In the genomic region with DNA sequence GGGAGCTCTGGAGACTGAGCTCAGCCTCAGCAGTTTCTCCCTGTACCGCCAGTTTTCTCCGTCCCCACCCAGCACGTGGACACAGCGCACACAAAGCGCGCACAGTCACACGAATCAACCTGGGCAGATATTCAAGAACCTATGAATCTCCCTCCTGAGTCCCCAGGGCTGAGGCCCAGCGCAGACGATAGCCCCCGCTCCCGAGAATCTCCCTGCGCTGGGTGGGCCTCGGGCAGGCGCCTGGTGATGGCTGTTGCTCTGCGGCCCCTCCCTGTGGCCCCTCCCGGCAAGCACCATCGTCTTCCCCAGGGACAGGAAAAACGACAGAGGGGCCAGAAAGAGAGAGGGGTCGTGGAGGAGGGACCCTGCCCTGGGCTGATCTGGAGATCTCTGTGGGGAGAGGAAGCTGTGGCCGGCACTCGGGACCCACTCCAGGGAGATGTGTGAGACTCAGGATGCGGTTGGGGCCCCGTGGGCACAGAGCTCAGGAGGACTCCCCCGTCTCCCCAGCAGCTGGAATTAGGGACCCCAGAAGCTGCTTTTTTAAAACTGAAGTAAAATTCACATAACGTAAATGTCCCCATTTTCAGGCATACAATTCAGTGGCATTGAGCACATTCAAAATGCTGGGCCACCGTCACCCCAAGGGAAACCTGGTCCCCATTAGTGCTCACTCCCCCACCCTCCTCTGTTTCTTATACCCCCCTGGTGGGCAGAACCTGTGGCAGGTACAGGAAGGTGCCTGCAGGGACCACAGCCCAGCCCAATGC, we compare ENCODE assay signal across 16 cellular contexts.
DNase-seq lines count a peak whose midpoint lies in the region; ATAC-seq and TF ChIP-seq lines count a peak whose summit lies in the region.
"Had no signal": no experiment of that assay in that cellular context is flagged by ENCODE, and none has a peak within 500 bp of the region (broad histone marks: within the 10 kb centered on the region; RNA-seq: fewer than 3 reads in every experiment).

No MANE protein-coding gene starts in this region.

- TF ChIP-seq POLR2A in spleen (IDR thresholded peaks at IDR 0.05) = no peak

- no peaks in the 10 kb centered on the region for H4K20me1 ChIP-seq in neural cell (ENCODE audit: insufficient read depth)

- TF ChIP-seq EP300 in neural cell (conservative IDR thresholded peaks at IDR 0.05; ENCODE audit: poor library complexity, severe bottlenecking) = no peak

- WGBS in spleen, 5 donors = 52 to 63% (median 62%) methylated on average over 26 of the region's 26 CpGs

- no peaks in the 10 kb centered on the region for H3F3A ChIP-seq in neural cell (ENCODE audit: insufficient read depth, low read length, poor library complexity, severe bottlenecking)

- H3K4me3 ChIP-seq in right atrium auricular region (no peak overlapping the region), neural cell (ENCODE audit: low read length) (peak overlapping the region; percentile 47), spleen (no peak overlapping the region), coronary artery (no peak overlapping the region)
- H3K4me3 ChIP-seq: HAP-1 had no signal

- DNase-seq in left cardiac atrium = peak; percentile 8
- no peak for DNase-seq in right atrium auricular region (ENCODE audit: low spot score)
- DNase-seq in spleen = peak; percentile 64
- DNase-seq in coronary artery (ENCODE audit: low spot score) = no peak
- DNase-seq: Caco-2; CD8-positive, alpha-beta T cell; DND-41; GDM1 had no signal

- H3K27me3 ChIP-seq in right atrium auricular region = no peaks in the 10 kb centered on the region
- no peaks in the 10 kb centered on the region for H3K27me3 ChIP-seq in neural cell (ENCODE audit: insufficient read depth, low read depth, low read length)
- peaks cover 0 to 38% (median 0%) of the 10 kb centered on the region in 7 donors for H3K27me3 ChIP-seq in spleen (replicated peaks in 1 of 7)

- H3K4me1 ChIP-seq in right atrium auricular region = no peaks in the 10 kb centered on the region
- no peaks in the 10 kb centered on the region for H3K4me1 ChIP-seq in spleen
- H3K4me1 ChIP-seq: Caco-2, HAP-1 had no signal

- H2AFZ ChIP-seq in neural cell (ENCODE audit: low read depth, low read length) = no peak overlapping the region

- no peak for TF ChIP-seq RAD21 in neural cell (conservative IDR thresholded peaks at IDR 0.05)

- H3K36me3 ChIP-seq in right atrium auricular region (no peaks in the 10 kb centered on the region), neural cell (ENCODE audit: insufficient read depth, low read length) (no peaks in the 10 kb centered on the region), spleen (no peaks in the 10 kb centered on the region)
- H3K36me3 ChIP-seq: HAP-1 had no signal

- ATAC-seq in left cardiac atrium (no peak), HG02970 (IDR thresholded peaks at IDR 0.05; ENCODE audit: low FRiP score, unreplicated experiment) (no peak), HG03045 (IDR thresholded peaks at IDR 0.05; ENCODE audit: unreplicated experiment) (no peak)
- ATAC-seq: CD8-positive, alpha-beta T cell had no signal

- H3K27ac ChIP-seq in right atrium auricular region (no peak overlapping the region), neural cell (ENCODE audit: low read length) (peak overlapping the region; percentile 83), spleen (no peak overlapping the region), coronary artery (no peak overlapping the region)
- H3K27ac ChIP-seq: 22Rv1, C4-2B, HL-60 had no signal

- no peak for TF ChIP-seq CTCF in right atrium auricular region (IDR thresholded peaks at IDR 0.05)
- no peak for TF ChIP-seq CTCF in brain (conservative IDR thresholded peaks at IDR 0.05)
- no peak for TF ChIP-seq CTCF in neural cell (IDR thresholded peaks at IDR 0.05; ENCODE audit: poor library complexity, severe bottlenecking)
- no peak for TF ChIP-seq CTCF in spleen (IDR thresholded peaks at IDR 0.05 in 8 of 11, conservative IDR thresholded peaks at IDR 0.05 in 3 of 11)
- TF ChIP-seq CTCF in coronary artery (IDR thresholded peaks at IDR 0.05) = no peak

- H3K9me2 ChIP-seq in neural cell (ENCODE audit: insufficient read depth, low read length) = no peaks in the 10 kb centered on the region

- no peaks in the 10 kb centered on the region for H3K9me3 ChIP-seq in right atrium auricular region
- H3K9me3 ChIP-seq in neural cell (ENCODE audit: low read length) = no peaks in the 10 kb centered on the region
- H3K9me3 ChIP-seq in spleen = no peaks in the 10 kb centered on the region
- H3K9me3 ChIP-seq: Caco-2, HAP-1 had no signal

- no peak overlapping the region for H3K4me2 ChIP-seq in neural cell (ENCODE audit: low read length)

- peak overlapping the region in 4 of 5 experiments; percentile 79 to 93 (median 86) for H3K27ac Mint-ChIP-seq in brain
- H3K27ac Mint-ChIP-seq: CD8-positive, alpha-beta T cell had no signal

- intact Hi-C loops in left cardiac atrium (cut with DNase I) (no loop called here), spleen (cut with DNase I; ENCODE audit: low total_unique reads) (no loop called here)

- H3K4me1 Mint-ChIP-seq in brain = peaks cover 47% of the 10 kb centered on the region

- H3K9ac ChIP-seq in neural cell (ENCODE audit: low read length) = peak overlapping the region; percentile 61

- no peaks in the 10 kb centered on the region for H3K79me2 ChIP-seq in neural cell (replicated peaks; ENCODE audit: insufficient read depth, low read length)

- no peaks in the 10 kb centered on the region for H3K27me3 Mint-ChIP-seq in brain

- H3K36me3 Mint-ChIP-seq in brain = no peaks in the 10 kb centered on the region
- H3K36me3 Mint-ChIP-seq: CD8-positive, alpha-beta T cell had no signal

- H3K4me3 Mint-ChIP-seq in brain = peak overlapping the region in 1 of 5 experiments; percentile 21
- H3K4me3 Mint-ChIP-seq: CD8-positive, alpha-beta T cell had no signal

- peaks cover 0 to 8% (median 0%) of the 10 kb centered on the region in 5 experiments for H3K9me3 Mint-ChIP-seq in brain
- H3K9me3 Mint-ChIP-seq: CD8-positive, alpha-beta T cell had no signal

TF ChIP-seq in neural cell, 6 proteins besides CTCF, POLR2A, EP300 and RAD21:
- TF ChIP-seq POLR2AphosphoS5 (IDR thresholded peaks at IDR 0.05) (no peak), EZH2 (IDR thresholded peaks at IDR 0.05; ENCODE audit: borderline replicate concordance, insufficient read depth, low read length, poor library complexity, severe bottlenecking) (no peak), MXI1 (conservative IDR thresholded peaks at IDR 0.05; ENCODE audit: poor library complexity, severe bottlenecking) (no peak), TAF1 (IDR thresholded peaks at IDR 0.05; ENCODE audit: low read depth) (no peak), SMC3 (conservative IDR thresholded peaks at IDR 0.05; ENCODE audit: poor library complexity) (no peak)
- TF ChIP-seq, protein P1, sequence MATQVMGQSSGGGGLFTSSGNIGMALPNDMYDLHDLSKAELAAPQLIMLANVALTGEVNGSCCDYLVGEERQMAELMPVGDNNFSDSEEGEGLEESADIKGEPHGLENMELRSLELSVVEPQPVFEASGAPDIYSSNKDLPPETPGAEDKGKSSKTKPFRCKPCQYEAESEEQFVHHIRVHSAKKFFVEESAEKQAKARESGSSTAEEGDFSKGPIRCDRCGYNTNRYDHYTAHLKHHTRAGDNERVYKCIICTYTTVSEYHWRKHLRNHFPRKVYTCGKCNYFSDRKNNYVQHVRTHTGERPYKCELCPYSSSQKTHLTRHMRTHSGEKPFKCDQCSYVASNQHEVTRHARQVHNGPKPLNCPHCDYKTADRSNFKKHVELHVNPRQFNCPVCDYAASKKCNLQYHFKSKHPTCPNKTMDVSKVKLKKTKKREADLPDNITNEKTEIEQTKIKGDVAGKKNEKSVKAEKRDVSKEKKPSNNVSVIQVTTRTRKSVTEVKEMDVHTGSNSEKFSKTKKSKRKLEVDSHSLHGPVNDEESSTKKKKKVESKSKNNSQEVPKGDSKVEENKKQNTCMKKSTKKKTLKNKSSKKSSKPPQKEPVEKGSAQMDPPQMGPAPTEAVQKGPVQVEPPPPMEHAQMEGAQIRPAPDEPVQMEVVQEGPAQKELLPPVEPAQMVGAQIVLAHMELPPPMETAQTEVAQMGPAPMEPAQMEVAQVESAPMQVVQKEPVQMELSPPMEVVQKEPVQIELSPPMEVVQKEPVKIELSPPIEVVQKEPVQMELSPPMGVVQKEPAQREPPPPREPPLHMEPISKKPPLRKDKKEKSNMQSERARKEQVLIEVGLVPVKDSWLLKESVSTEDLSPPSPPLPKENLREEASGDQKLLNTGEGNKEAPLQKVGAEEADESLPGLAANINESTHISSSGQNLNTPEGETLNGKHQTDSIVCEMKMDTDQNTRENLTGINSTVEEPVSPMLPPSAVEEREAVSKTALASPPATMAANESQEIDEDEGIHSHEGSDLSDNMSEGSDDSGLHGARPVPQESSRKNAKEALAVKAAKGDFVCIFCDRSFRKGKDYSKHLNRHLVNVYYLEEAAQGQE (IDR thresholded peaks at IDR 0.05; ENCODE audit: borderline replicate concordance) = no peak

Comparison
In these comparisons a context has a peak if more than half of its experiments do, and no peak if none do; other contexts are left out.
1. DNase-seq: peak in left cardiac atrium (single experiment) and spleen (single experiment); none in right atrium auricular region (single experiment) and coronary artery (single experiment).